ENCODE assay signal across 8 cellular contexts in genomic region chr1:170457325-170458050, GRCh38.
DNase-seq lines count a peak whose midpoint lies in the region; ATAC-seq and TF ChIP-seq lines count a peak whose summit lies in the region.
"Not testable (repeated sequence)": the region's sequence is repeated elsewhere in the genome, so short reads cannot be mapped to it uniquely, and the experiment has no call there.

No MANE protein-coding gene starts in this region.

- not testable (repeated sequence) for H3K4me3 ChIP-seq in LNCaP clone FGC (ENCODE audit: low read depth, low read length); NT2/D1 (ENCODE audit: insufficient read length, low read depth); choroid plexus epithelial cell (ENCODE audit: low read depth, low read length); mesendoderm (ENCODE audit: low read length); transverse colon

- not testable (repeated sequence) for H2AK5ac ChIP-seq in mesendoderm (ENCODE audit: low read length)

- not testable (repeated sequence) for H3K4ac ChIP-seq in mesendoderm (ENCODE audit: low read depth, low read length)

- not testable (repeated sequence) for H3K56ac ChIP-seq in mesendoderm (ENCODE audit: low read length)

- peak; percentile 53 for DNase-seq in ELF-1 (ENCODE audit: low read depth, low spot score)
- DNase-seq in LNCaP clone FGC (ENCODE audit: low read depth) = not testable (repeated sequence)
- DNase-seq in NT2/D1 (ENCODE audit: low read depth, low spot score) = peak; percentile 60
- DNase-seq in activated CD8-positive, alpha-beta T cell treated with anti-CD3 and anti-CD28 coated beads for 36 hours = peak; percentile 52
- DNase-seq in choroid plexus epithelial cell (ENCODE audit: low read depth) = peak; percentile 48
- DNase-seq in left ventricle myocardium superior = peak; percentile 40
- DNase-seq in mesendoderm = peak; percentile 57
- DNase-seq in transverse colon = peak; percentile 49

- intact Hi-C loops in activated CD8-positive, alpha-beta T cell treated with anti-CD3 and anti-CD28 coated beads for 36 hours (cut with micrococcal nuclease); left ventricle myocardium superior (cut with micrococcal nuclease); transverse colon (cut with DNase I; ENCODE audit: low total_unique reads): not testable (repeated sequence)

- not testable (repeated sequence) for ATAC-seq in activated CD8-positive, alpha-beta T cell treated with anti-CD3 and anti-CD28 coated beads for 36 hours; left ventricle myocardium superior

- not testable (repeated sequence) for H3K36me3 ChIP-seq in NT2/D1 (ENCODE audit: insufficient read depth, insufficient read length, low read length); mesendoderm (ENCODE audit: control insufficient read depth, insufficient read depth, low read length); transverse colon

- H4K8ac ChIP-seq in mesendoderm (ENCODE audit: low read depth, low read length) = not testable (repeated sequence)

- H4K5ac ChIP-seq in mesendoderm (ENCODE audit: low read length) = not testable (repeated sequence)

- H2BK120ac ChIP-seq in mesendoderm (ENCODE audit: low read depth, low read length) = not testable (repeated sequence)

- H3K4me1 ChIP-seq in NT2/D1 (ENCODE audit: insufficient read depth, insufficient read length); mesendoderm (ENCODE audit: control insufficient read depth, low read depth, low read length); transverse colon: not testable (repeated sequence)

- not testable (repeated sequence) for H3K27me3 Mint-ChIP-seq in activated CD8-positive, alpha-beta T cell treated with anti-CD3 and anti-CD28 coated beads for 36 hours

- H3K23ac ChIP-seq in mesendoderm (ENCODE audit: low read length) = not testable (repeated sequence)

- H3K36me3 Mint-ChIP-seq in activated CD8-positive, alpha-beta T cell treated with anti-CD3 and anti-CD28 coated beads for 36 hours (ENCODE audit: low read depth) = not testable (repeated sequence)

- H3K9me3 ChIP-seq in NT2/D1 (ENCODE audit: insufficient read depth, low read length) = peaks cover 15% of the 10 kb centered on the region
- not testable (repeated sequence) for H3K9me3 ChIP-seq in transverse colon

- CTCF ChIA-PET in activated CD8-positive, alpha-beta T cell treated with anti-CD3 and anti-CD28 coated beads for 36 hours (lab: Charles Lee) = interaction anchor here (0.9 to 1.3 kb wide), 2 partner anchors 18 to 84 kb away, joined by 3 read pairs; no protein-coding TSS in a partner anchor

- not testable (repeated sequence) for H3K27ac Mint-ChIP-seq in activated CD8-positive, alpha-beta T cell treated with anti-CD3 and anti-CD28 coated beads for 36 hours

- TF ChIP-seq EP300 in transverse colon (IDR thresholded peaks at IDR 0.05; ENCODE audit: low read depth) = not testable (repeated sequence)

- no CpG with 5 or more reads among the region's 5 CpGs for WGBS in mesendoderm (ENCODE audit: extremely low coverage, insufficient coverage, low lambda C conversion rate)
- 51 to 56% methylated on average over 5 of the region's 5 CpGs for WGBS in transverse colon (ENCODE audit: low coverage in 1 of 2), 2 donors

- H2BK5ac ChIP-seq in mesendoderm (ENCODE audit: low read length) = not testable (repeated sequence)

- not testable (repeated sequence) for H3K4me1 Mint-ChIP-seq in activated CD8-positive, alpha-beta T cell treated with anti-CD3 and anti-CD28 coated beads for 36 hours (ENCODE audit: low read depth)

- peak overlapping the region; percentile 39 for H3K9ac ChIP-seq in NT2/D1 (ENCODE audit: insufficient read length, low read depth)
- not testable (repeated sequence) for H3K9ac ChIP-seq in mesendoderm (ENCODE audit: low read length)

- H3K4me2 ChIP-seq in mesendoderm (ENCODE audit: low read length) = not testable (repeated sequence)

- 0 out of 2 replicates have a peak, but pooled peaks have one; percentile 24 for TF ChIP-seq CTCF in LNCaP clone FGC (IDR thresholded peaks at IDR 0.05; ENCODE audit: control insufficient read depth, extremely low read depth, insufficient read depth)
- not testable (repeated sequence) for TF ChIP-seq CTCF in activated CD8-positive, alpha-beta T cell treated with anti-CD3 and anti-CD28 coated beads for 36 hours (IDR thresholded peaks at IDR 0.05)
- TF ChIP-seq CTCF in choroid plexus epithelial cell (conservative IDR thresholded peaks at IDR 0.05; ENCODE audit: low read depth, low read length) = peak; percentile 41
- TF ChIP-seq CTCF in transverse colon (IDR thresholded peaks at IDR 0.05) = peak in 1 of 5 experiments; percentile 13

- in situ Hi-C loops in transverse colon (cut with MboI; ENCODE audit: low pct_ligation_motif_present in 1 of 4, low pct_unique_long_range_greater_than_20kb in 1 of 4, low sequenced_read_pairs in 3 of 4) = not testable (repeated sequence)

- POLR2A ChIA-PET in activated CD8-positive, alpha-beta T cell treated with anti-CD3 and anti-CD28 coated beads for 36 hours (lab: Charles Lee) = not testable (repeated sequence)

- not testable (repeated sequence) for H3K18ac ChIP-seq in mesendoderm (ENCODE audit: low read length)

- not testable (repeated sequence) for H3K79me1 ChIP-seq in mesendoderm (ENCODE audit: low read length)

- H3K9me3 Mint-ChIP-seq in activated CD8-positive, alpha-beta T cell treated with anti-CD3 and anti-CD28 coated beads for 36 hours = peaks cover 11% of the 10 kb centered on the region

- H3K27me3 ChIP-seq in NT2/D1 (ENCODE audit: insufficient read depth, insufficient read length); mesendoderm (ENCODE audit: insufficient read depth, low read length, poor library complexity); transverse colon: not testable (repeated sequence)

- H2BK15ac ChIP-seq in mesendoderm (replicated peaks; ENCODE audit: low read depth) = not testable (repeated sequence)

- H3K79me2 ChIP-seq in mesendoderm (ENCODE audit: control insufficient read depth, insufficient read depth, low read length) = not testable (repeated sequence)

- not testable (repeated sequence) for TF ChIP-seq POLR2A in transverse colon (IDR thresholded peaks at IDR 0.05)

- not testable (repeated sequence) for H3K4me3 Mint-ChIP-seq in activated CD8-positive, alpha-beta T cell treated with anti-CD3 and anti-CD28 coated beads for 36 hours

- H3K27ac ChIP-seq in mesendoderm (ENCODE audit: low read depth, low read length); transverse colon: not testable (repeated sequence)
